ENCODE assay signal across 20 cellular contexts in the genomic region with DNA sequence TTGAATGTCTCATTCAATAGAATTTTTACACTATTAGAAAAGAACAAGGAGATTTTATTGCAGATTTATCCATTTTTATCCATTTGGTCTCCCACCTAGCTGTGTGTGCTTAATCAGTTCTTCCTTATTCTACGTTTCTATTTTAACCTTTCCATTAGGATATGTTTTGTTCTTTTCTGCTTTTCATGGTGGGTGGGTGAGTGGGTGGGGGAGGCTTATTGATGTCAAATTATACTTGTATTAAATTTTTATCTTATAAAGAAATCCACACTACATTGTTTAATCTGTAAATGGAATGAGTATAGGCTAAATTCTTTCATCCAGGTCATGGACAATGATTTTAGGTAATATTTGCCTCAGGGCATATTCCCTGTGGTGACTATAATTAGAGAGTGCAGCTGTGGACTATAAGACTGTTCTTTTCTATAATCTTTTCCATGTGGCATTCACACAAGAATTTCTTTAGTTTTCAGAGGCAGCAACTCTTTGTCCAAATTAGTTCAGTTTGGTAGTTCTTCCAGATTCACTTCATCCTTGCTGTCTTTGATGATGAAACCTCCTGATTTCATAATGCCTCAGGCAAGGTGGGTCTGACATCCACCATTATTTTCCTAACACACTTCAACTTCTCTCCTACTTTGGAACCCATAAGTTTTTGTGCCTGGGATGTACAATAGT.
"Had no signal": no experiment of that assay in that cellular context is flagged by ENCODE, and none has a peak within 500 bp of the region (broad histone marks: within the 10 kb centered on the region; RNA-seq: fewer than 3 reads in every experiment).

No MANE protein-coding gene starts in this region.

- ATAC-seq: activated CD4-positive, alpha-beta T cell treated with anti-CD3 and anti-CD28 coated beads for 36 hours; activated naive CD4-positive, alpha-beta T cell treated with anti-CD3 and anti-CD28 coated beads, Interleukin-2, amount 50 U/mL, for 72 hours; activated T-cell treated with anti-CD3 and anti-CD28 coated beads, Interleukin-2, amount 50 U/mL, for 72 hours; effector memory CD8-positive, alpha-beta T cell; esophagus mucosa; foreskin keratinocyte; heart left ventricle; naive thymus-derived CD4-positive, alpha-beta T cell; pancreas; stimulated activated effector memory CD8-positive, alpha-beta T cell treated with anti-CD3 and anti-CD28 coated beads, Interleukin-12 subunit alpha, Interleukin-12 subunit beta, amount 100 ng/mL, for 72 hours had no signal

- DNase-seq: activated B cell treated with CpG ODN at 0.5 μM for 24 hours; activated CD4-positive, alpha-beta T cell treated with anti-CD3 and anti-CD28 coated beads for 36 hours; activated naive CD4-positive, alpha-beta T cell; activated T-cell treated with anti-CD3 and anti-CD28 coated beads for 4 hours; activated T-cell treated with anti-CD3 and anti-CD28 coated beads, Interleukin-2, amount 50 U/mL, for 72 hours; aorta; cortex of kidney; effector memory CD8-positive, alpha-beta T cell; heart left ventricle; naive thymus-derived CD4-positive, alpha-beta T cell; pancreas; sigmoid colon; small intestine; stimulated activated CD4-positive, alpha-beta T cell treated with anti-CD3 and anti-CD28 coated beads, Interleukin-4, amount 100 ng/mL, for 24 hours; T1000; uterus had no signal
